8 cellular contexts compared by ENCODE assay signal in genomic region chr4:144384428-144384827, GRCh38.
"Had no signal": no experiment of that assay in that cellular context is flagged by ENCODE, and none has a peak within 500 bp of the region (broad histone marks: within the 10 kb centered on the region; RNA-seq: fewer than 3 reads in every experiment).

No MANE protein-coding gene starts in this region.

- DNase-seq: H9, HCEC 1CT, IMR-90 had no signal

- ATAC-seq: GM23338, K562 had no signal

- H3K27ac Mint-ChIP-seq: GM23338, H9 had no signal

- FAIRE-seq: H1, H54, HTR-8/SVneo, K562 had no signal

- H3K4me3 Mint-ChIP-seq: GM23338, H9 had no signal
